In genomic region chr12:6476496-6476895, GRCh38 we compare ENCODE assay signal across 20 cellular contexts. TPM values are rescaled to one million over a fixed set of nuclear protein-coding genes. Genes with fewer than 3 reads are reported as not detected.
DNase-seq lines count a peak whose midpoint lies in the region; ATAC-seq and TF ChIP-seq lines count a peak whose summit lies in the region.
"Had no signal": no experiment of that assay in that cellular context is flagged by ENCODE, and none has a peak within 500 bp of the region (broad histone marks: within the 10 kb centered on the region; RNA-seq: fewer than 3 reads in every experiment).

No MANE protein-coding gene starts in this region.

- intact Hi-C loops in IMR-90 (cut with micrococcal nuclease) = no loop called here
- intact Hi-C loops in dendritic cell treated with granulocyte-macrophage colony-stimulating factor and Interleukin-4, amounts not matched to agents 40 ng/mL and 50 ng/mL, for 4 days (cut with micrococcal nuclease) = loop anchor here (10.0 kb wide), 1 partner anchor 58 kb away; the partner anchor contains the start of gene GAPDH
- intact Hi-C loops in ascending aorta (cut with DNase I) = no loop called here

- ATAC-seq in IMR-90 (ENCODE audit: low read depth) = peak; percentile 92
- ATAC-seq in GM19324 (IDR thresholded peaks at IDR 0.05; ENCODE audit: low FRiP score, unreplicated experiment) = no peak
- ATAC-seq: GM12878 had no signal

- DNase-seq in AG04450 (ENCODE audit: low read depth, low spot score) (peak; percentile 57), IMR-90 (peak; percentile 88), non-pigmented ciliary epithelial cell (ENCODE audit: low read depth) (peak; percentile 68), superior temporal gyrus (ENCODE audit: extremely low spot score) (no peak), ascending aorta (ENCODE audit: low spot score in 2 of 2) (no peak)
- no peak for DNase-seq in activated CD4-positive, CD25-positive, alpha-beta regulatory T cell (lab: John Stamatoyannopoulos, UW)
- DNase-seq: activated CD4-positive, alpha-beta T cell treated with anti-CD3 and anti-CD28 coated beads for 48 hours; AML-193; KBM-7; NCI-H146; NCI-H524; Peyer's patch; T-helper 2 cell; testis had no signal

- TF ChIP-seq RAD21 in IMR-90 (IDR thresholded peaks at IDR 0.05; ENCODE audit: low read length) = no peak

- no peak overlapping the region for H3K9ac ChIP-seq in IMR-90 (ENCODE audit: low read depth, low read length)

- H3K4me1 Mint-ChIP-seq in dendritic cell treated with granulocyte-macrophage colony-stimulating factor and Interleukin-4, amounts not matched to agents 40 ng/mL and 50 ng/mL, for 4 days (ENCODE audit: low read depth) = peaks cover 15% of the 10 kb centered on the region

- POLR2A ChIA-PET in AG04450 (lab: Yijun Ruan, JAX) = no interaction called here
- POLR2A ChIA-PET in IMR-90 (lab: Charles Lee; ENCODE audit: unreplicated experiment) = no interaction called here

- no peaks in the 10 kb centered on the region for H3K79me1 ChIP-seq in IMR-90 (ENCODE audit: low read depth in 1 of 2, low read length in 2 of 2)

- H3K27me3 ChIP-seq in AG04450 (ENCODE audit: control insufficient read depth, insufficient read depth, low read length) (peaks cover 4% of the 10 kb centered on the region), IMR-90 (ENCODE audit: control insufficient read depth, insufficient read depth, low read length) (peaks cover 8% of the 10 kb centered on the region), ascending aorta (no peaks in the 10 kb centered on the region)
- H3K27me3 ChIP-seq: Peyer's patch, testis had no signal

- H3K9me3 Mint-ChIP-seq in dendritic cell treated with granulocyte-macrophage colony-stimulating factor and Interleukin-4, amounts not matched to agents 40 ng/mL and 50 ng/mL, for 4 days = no peaks in the 10 kb centered on the region
- H3K9me3 Mint-ChIP-seq: activated T-helper 2 cell treated with anti-CD3 and anti-CD28 coated beads, Interferon-gamma antibody, Interleukin-2, Interleukin-4, amounts not matched to agents 10 μg/mL and 5 μg/mL and 100 μg/mL, durations not matched to agents 14 hours and 24 hours and 36 hours had no signal

- peaks cover 2% of the 10 kb centered on the region; the same call in 1 of the 2 replicates for H3K9me3 ChIP-seq in AG04450 (ENCODE audit: control insufficient read depth, insufficient read depth, low read length)
- H3K9me3 ChIP-seq in IMR-90 (ENCODE audit: control insufficient read depth, insufficient read depth, low read length) = no peaks in the 10 kb centered on the region
- no peaks in the 10 kb centered on the region for H3K9me3 ChIP-seq in ascending aorta
- H3K9me3 ChIP-seq: Peyer's patch, testis had no signal

- peak overlapping the region; percentile 13 for H3K27ac Mint-ChIP-seq in dendritic cell treated with granulocyte-macrophage colony-stimulating factor and Interleukin-4, amounts not matched to agents 40 ng/mL and 50 ng/mL, for 4 days
- H3K27ac Mint-ChIP-seq: activated T-helper 2 cell treated with anti-CD3 and anti-CD28 coated beads, Interferon-gamma antibody, Interleukin-2, Interleukin-4, amounts not matched to agents 10 μg/mL and 5 μg/mL and 100 μg/mL, durations not matched to agents 14 hours and 24 hours and 36 hours had no signal

- H3K36me3 Mint-ChIP-seq in dendritic cell treated with granulocyte-macrophage colony-stimulating factor and Interleukin-4, amounts not matched to agents 40 ng/mL and 50 ng/mL, for 4 days (ENCODE audit: low read depth) = no peaks in the 10 kb centered on the region

- H3K4me3 Mint-ChIP-seq in dendritic cell treated with granulocyte-macrophage colony-stimulating factor and Interleukin-4, amounts not matched to agents 40 ng/mL and 50 ng/mL, for 4 days = no peak overlapping the region

- H3K27me3 Mint-ChIP-seq in dendritic cell treated with granulocyte-macrophage colony-stimulating factor and Interleukin-4, amounts not matched to agents 40 ng/mL and 50 ng/mL, for 4 days = peaks cover 12% of the 10 kb centered on the region

- peak overlapping the region; percentile 22 for H3K27ac ChIP-seq in AG04450 (ENCODE audit: low read depth, low read length)
- no peak overlapping the region for H3K27ac ChIP-seq in IMR-90 (ENCODE audit: insufficient read depth, low read length)
- no peak overlapping the region for H3K27ac ChIP-seq in ascending aorta
- H3K27ac ChIP-seq: testis had no signal

- no peak overlapping the region for H2BK120ac ChIP-seq in IMR-90 (ENCODE audit: low read depth, low read length)

- H3K9me1 ChIP-seq in IMR-90 (ENCODE audit: insufficient read depth, low read length) = no peaks in the 10 kb centered on the region

- no peak overlapping the region for H4K8ac ChIP-seq in IMR-90 (ENCODE audit: low read depth in 2 of 2, low read length in 2 of 2)

- dilution Hi-C loops in IMR-90 (cut with HindIII; ENCODE audit: low sequenced_read_pairs, unreplicated experiment) = no loop called here

- peak overlapping the region; percentile 71 for H2BK5ac ChIP-seq in IMR-90 (ENCODE audit: low read depth, low read length, poor library complexity, severe bottlenecking)

- no peak overlapping the region for H3K4me3 ChIP-seq in AG04450 (ENCODE audit: low read depth, low read length)
- no peak overlapping the region for H3K4me3 ChIP-seq in IMR-90 (ENCODE audit: insufficient read depth, low read depth, low read length)
- H3K4me3 ChIP-seq in ascending aorta = no peak overlapping the region
- H3K4me3 ChIP-seq: GM12878, Peyer's patch, testis had no signal

- 0 out of 2 replicates have a peak overlapping the region, but pooled peaks have one; percentile 25 for H3K23ac ChIP-seq in IMR-90 (ENCODE audit: low read depth, low read length)

- no peak overlapping the region for H3K14ac ChIP-seq in IMR-90 (replicated peaks; ENCODE audit: low read depth, low read length)

- H2BK20ac ChIP-seq in IMR-90 (ENCODE audit: low read depth, low read length) = no peak overlapping the region

- TF ChIP-seq CTCF in AG04450 (IDR thresholded peaks at IDR 0.05; ENCODE audit: low read depth, low read length) = no peak
- TF ChIP-seq CTCF in IMR-90 (conservative IDR thresholded peaks at IDR 0.05; ENCODE audit: low read depth, low read length) = no peak
- no peak for TF ChIP-seq CTCF in ascending aorta (IDR thresholded peaks at IDR 0.05)

- no peak overlapping the region for H3K56ac ChIP-seq in IMR-90 (ENCODE audit: extremely low read depth, insufficient read depth, low read length)

- no TSS peak for BruUV-seq in IMR-90 (replicated peaks; lab: Mats Ljungman, UMichigan)

- WGBS in IMR-90 (ENCODE audit: extremely low coverage in 2 of 2, insufficient read length in 1 of 2), 2 experiments = 47% methylated on average over 3 of the region's 3 CpGs; no CpG with 5 or more reads in 1 of the 2 experiments

- no peak overlapping the region for H3K4me2 ChIP-seq in IMR-90 (ENCODE audit: low read depth, low read length)

- TF ChIP-seq POLR2A in IMR-90 (IDR thresholded peaks at IDR 0.05; ENCODE audit: low read depth, low read length) = no peak

- no peak overlapping the region for H2AFZ ChIP-seq in IMR-90 (replicated peaks; ENCODE audit: low read length, poor library complexity)

- H3K4ac ChIP-seq in IMR-90 (ENCODE audit: low read depth, low read length) = peak overlapping the region; percentile 35; the same call in 1 of the 2 replicates

- H3K4me1 ChIP-seq in IMR-90 (ENCODE audit: control insufficient read depth, insufficient read depth, low read length) = no peaks in the 10 kb centered on the region
- no peaks in the 10 kb centered on the region for H3K4me1 ChIP-seq in ascending aorta

- H3K18ac ChIP-seq in IMR-90 (ENCODE audit: low read depth, low read length) = no peak overlapping the region

- CTCF ChIA-PET in AG04450 (lab: Charles Lee) (no interaction called here), IMR-90 (lab: Yijun Ruan, JAX) (no interaction called here)

- H2AK9ac ChIP-seq in IMR-90 (replicated peaks; ENCODE audit: low read depth, low read length, poor library complexity) = no peak overlapping the region

- H3K36me3 ChIP-seq in IMR-90 (ENCODE audit: control insufficient read depth, insufficient read depth, low read length) = no peaks in the 10 kb centered on the region
- no peaks in the 10 kb centered on the region for H3K36me3 ChIP-seq in ascending aorta
- H3K36me3 ChIP-seq: Peyer's patch had no signal

- no peak overlapping the region for H2BK15ac ChIP-seq in IMR-90 (ENCODE audit: low read depth, low read length)

- in situ Hi-C loops in IMR-90 (cut with MboI; ENCODE audit: low sequenced_read_pairs) = no loop called here

- H4K20me1 ChIP-seq in IMR-90 (ENCODE audit: insufficient read depth, low read length) = peaks cover 3% of the 10 kb centered on the region; the same call in 1 of the 2 replicates

- H4K91ac ChIP-seq in IMR-90 (ENCODE audit: insufficient read depth, low read depth, low read length) = no peak overlapping the region

- no peak overlapping the region for H2AK5ac ChIP-seq in IMR-90 (ENCODE audit: low read depth, low read length)

- no peak overlapping the region for H4K5ac ChIP-seq in IMR-90 (ENCODE audit: low read depth, low read length)

RNA-seq across cellular contexts. Expression of gene VAMP1, which starts 6.0 kb away (rescaled TPM):
- polyA plus RNA-seq in AG04450 (2011; rRNA removed) = 15.1 and 18.3 TPM in 2 replicates
- polyA minus RNA-seq in AG04450 (2011; rRNA and poly(A)+ RNA removed) = 8.6 and 13.2 TPM in 2 replicates
- 7.2 and 7.5 TPM in 2 replicates for total RNA-seq in IMR-90 (2012; rRNA removed)
- 21.9 and 23.1 TPM in 2 replicates for polyA plus RNA-seq in IMR-90 (2012; rRNA removed)
- 10.5 and 21.1 TPM in 2 replicates for polyA plus RNA-seq in IMR-90 (2012; cell fraction: cytosol; rRNA removed)
- polyA plus RNA-seq in IMR-90 (2012; cell fraction: nucleus; rRNA removed; ENCODE audit: low replicate concordance) = 87.7 and 150 TPM in 2 replicates
- 17.1 TPM for total RNA-seq in ascending aorta

RNA-seq across cellular contexts. Expression of gene MRPL51, which starts 16.6 kb away (rescaled TPM):
- polyA plus RNA-seq in AG04450 (2011; rRNA removed) (120 and 165 TPM in 2 replicates), IMR-90 (2012; rRNA removed) (151 and 160 TPM in 2 replicates)
- 30.0 and 35.1 TPM in 2 replicates for polyA minus RNA-seq in AG04450 (2011; rRNA and poly(A)+ RNA removed)
- total RNA-seq in IMR-90 (2012; rRNA removed) (80.1 and 126 TPM in 2 replicates), ascending aorta (112 TPM)
- 68.0 and 178 TPM in 2 replicates for polyA plus RNA-seq in IMR-90 (2012; cell fraction: cytosol; rRNA removed)
- polyA plus RNA-seq in IMR-90 (2012; cell fraction: nucleus; rRNA removed; ENCODE audit: low replicate concordance) = 16.5 and 43.9 TPM in 2 replicates

RNA-seq across cellular contexts. Expression of gene NCAPD2, which starts 17.4 kb away (rescaled TPM):
- polyA plus RNA-seq in AG04450 (2011; rRNA removed) (36.1 and 38.4 TPM in 2 replicates), IMR-90 (2012; rRNA removed) (35.6 and 40.9 TPM in 2 replicates)
- 55.6 and 63.1 TPM in 2 replicates for polyA minus RNA-seq in AG04450 (2011; rRNA and poly(A)+ RNA removed)
- total RNA-seq in IMR-90 (2012; rRNA removed) (52.8 and 57.9 TPM in 2 replicates), ascending aorta (11.7 TPM)
- 24.1 and 33.8 TPM in 2 replicates for polyA plus RNA-seq in IMR-90 (2012; cell fraction: cytosol; rRNA removed)
- polyA plus RNA-seq in IMR-90 (2012; cell fraction: nucleus; rRNA removed; ENCODE audit: low replicate concordance) = 21.1 and 24.2 TPM in 2 replicates

RNA-seq across cellular contexts. Expression of gene TAPBPL, which starts 24.7 kb away (rescaled TPM):
- polyA plus RNA-seq in AG04450 (2011; rRNA removed) (10.2 and 13.5 TPM in 2 replicates), IMR-90 (2012; rRNA removed) (10.4 and 12.1 TPM in 2 replicates)
- polyA minus RNA-seq in AG04450 (2011; rRNA and poly(A)+ RNA removed) = 7.0 and 12.5 TPM in 2 replicates
- total RNA-seq in IMR-90 (2012; rRNA removed) (3.4 and 3.6 TPM in 2 replicates), ascending aorta (16.8 TPM)
- 8.1 and 14.4 TPM in 2 replicates for polyA plus RNA-seq in IMR-90 (2012; cell fraction: cytosol; rRNA removed)
- 8.3 and 12.8 TPM in 2 replicates for polyA plus RNA-seq in IMR-90 (2012; cell fraction: nucleus; rRNA removed; ENCODE audit: low replicate concordance)

RNA-seq across cellular contexts. Expression of gene CD27, which starts 31.7 kb away (rescaled TPM):
- polyA plus RNA-seq in AG04450 (2011; rRNA removed) (not detected in 2 replicates), IMR-90 (2012; rRNA removed) (0.07 and 0.10 TPM in 2 replicates)
- polyA minus RNA-seq in AG04450 (2011; rRNA and poly(A)+ RNA removed) = not detected in 2 replicates
- total RNA-seq in IMR-90 (2012; rRNA removed) (not detected in 2 replicates), ascending aorta (not detected)
- polyA plus RNA-seq in IMR-90 (2012; cell fraction: cytosol; rRNA removed) = 0.05 TPM in 1 of 2 replicates, not detected in the other
- 0.07 TPM in 1 of 2 replicates, not detected in the other for polyA plus RNA-seq in IMR-90 (2012; cell fraction: nucleus; rRNA removed; ENCODE audit: low replicate concordance)
- total RNA-seq: bronchial epithelial cell, lung microvascular endothelial cell had no signal

Comparison
In these comparisons a context has a peak if more than half of its experiments do, and no peak if none do; other contexts are left out.
1. DNase-seq: peak in AG04450 (single experiment), IMR-90 (single experiment) and non-pigmented ciliary epithelial cell (single experiment); none in superior temporal gyrus (single experiment), ascending aorta (0 of 2) and activated CD4-positive, CD25-positive, alpha-beta regulatory T cell (0 of 4).